8 cellular contexts compared by ENCODE assay signal in genomic region chr17:74859439-74860228, GRCh38. TPM values are rescaled to one million over a fixed set of nuclear protein-coding genes. Genes with fewer than 3 reads are reported as not detected.
DNase-seq lines count a peak whose midpoint lies in the region; ATAC-seq and TF ChIP-seq lines count a peak whose summit lies in the region.

Gene GRIN2C (minus strand): TSS chr17:74859885. CDS start chr17:74855092, 4,793 bp downstream.

- no peak within 1 kb of the TSS for H3K56ac ChIP-seq in IMR-90 (ENCODE audit: extremely low read depth, insufficient read depth, low read length)

- no peak within 1 kb of the TSS for H3K27ac Mint-ChIP-seq in activated naive CD8-positive, alpha-beta T cell treated with anti-CD3 and anti-CD28 coated beads for 36 hours
- H3K27ac Mint-ChIP-seq in memory B cell = no peak within 1 kb of the TSS

- H4K5ac ChIP-seq in IMR-90 (ENCODE audit: low read depth, low read length) = no peak within 1 kb of the TSS

- H3K4ac ChIP-seq in IMR-90 (ENCODE audit: low read depth, low read length) = no peak within 1 kb of the TSS

- dilution Hi-C loops in IMR-90 (cut with HindIII; ENCODE audit: low sequenced_read_pairs, unreplicated experiment) = no loop called here

- no peak within 1 kb of the TSS for H2BK20ac ChIP-seq in IMR-90 (ENCODE audit: low read depth, low read length)

- no peak within 1 kb of the TSS for H4K8ac ChIP-seq in IMR-90 (ENCODE audit: low read depth in 2 of 2, low read length in 2 of 2)

- intact Hi-C loops in IMR-90 (cut with micrococcal nuclease) = loop anchor here (10.0 kb wide), 1 partner anchor 485 kb away; no protein-coding TSS in a partner anchor

- H3K27me3 ChIP-seq in BE2C = peaks cover 40% of the 10 kb centered on the region
- peaks cover 66% of the 10 kb centered on the region for H3K27me3 ChIP-seq in IMR-90 (ENCODE audit: control insufficient read depth, insufficient read depth, low read length)

- H2AK9ac ChIP-seq in IMR-90 (replicated peaks; ENCODE audit: low read depth, low read length, poor library complexity) = no peak within 1 kb of the TSS

- ATAC-seq in IMR-90 (ENCODE audit: low read depth) (no peak), memory B cell (ENCODE audit: low read depth) (peak; percentile 44), HG03175 (IDR thresholded peaks at IDR 0.05; ENCODE audit: unreplicated experiment) (no peak), HG03280 (IDR thresholded peaks at IDR 0.05; ENCODE audit: unreplicated experiment) (no peak), HG03196 (IDR thresholded peaks at IDR 0.05; ENCODE audit: unreplicated experiment) (no peak)

- no peaks in the 10 kb centered on the region for H3K36me3 Mint-ChIP-seq in activated naive CD8-positive, alpha-beta T cell treated with anti-CD3 and anti-CD28 coated beads for 36 hours
- H3K36me3 Mint-ChIP-seq in memory B cell = peaks cover 2% of the 10 kb centered on the region

- peak within 1 kb of the TSS; percentile 40 for H3K4me3 Mint-ChIP-seq in activated naive CD8-positive, alpha-beta T cell treated with anti-CD3 and anti-CD28 coated beads for 36 hours
- H3K4me3 Mint-ChIP-seq in memory B cell = peak within 1 kb of the TSS; percentile 70

- no peaks in the 10 kb centered on the region for H3K9me3 Mint-ChIP-seq in activated naive CD8-positive, alpha-beta T cell treated with anti-CD3 and anti-CD28 coated beads for 36 hours
- no peaks in the 10 kb centered on the region for H3K9me3 Mint-ChIP-seq in memory B cell

- in situ Hi-C loops in IMR-90 (cut with MboI; ENCODE audit: low sequenced_read_pairs) = loop anchor here (25.0 kb wide), 1 partner anchor 647 kb away; the partner anchor contains the start of genes RPL38 and TTYH2

- no TSS peak for BruUV-seq in IMR-90 (replicated peaks; lab: Mats Ljungman, UMichigan)

- H3K4me3 ChIP-seq in BE2C (ENCODE audit: low read depth, low read length) (peak within 1 kb of the TSS; percentile 19; the same call in 1 of the 2 replicates), IMR-90 (ENCODE audit: insufficient read depth, low read depth, low read length) (peak within 1 kb of the TSS; percentile 28; the same call in 1 of the 2 replicates)

- TF ChIP-seq RAD21 in IMR-90 (IDR thresholded peaks at IDR 0.05; ENCODE audit: low read length) = no peak

- no peak within 1 kb of the TSS for H3K27ac ChIP-seq in IMR-90 (ENCODE audit: insufficient read depth, low read length)

- H3K4me1 ChIP-seq in BE2C (0 out of 2 replicates have a peak, but pooled peaks cover 6% of the 10 kb centered on the region), IMR-90 (ENCODE audit: control insufficient read depth, insufficient read depth, low read length) (no peaks in the 10 kb centered on the region; the same call in 1 of the 2 replicates)

- 0% methylated on average over 8 of the region's 72 CpGs; no CpG with 5 or more reads in 1 of the 2 experiments for WGBS in IMR-90 (ENCODE audit: extremely low coverage in 2 of 2, insufficient read length in 1 of 2), 2 experiments

- H3K9ac ChIP-seq in IMR-90 (ENCODE audit: low read depth, low read length) = no peak within 1 kb of the TSS

- H2BK120ac ChIP-seq in IMR-90 (ENCODE audit: low read depth, low read length) = no peak within 1 kb of the TSS

- DNase-seq in BE2C (peak; percentile 46), IMR-90 (no peak), memory B cell (ENCODE audit: low spot score in 2 of 2) (peak; percentile 39 to 59), cerebellar nuclear complex (lab: John Stamatoyannopoulos, UW) (no peak)
- DNase-seq in activated naive CD8-positive, alpha-beta T cell treated with anti-CD3 and anti-CD28 coated beads for 36 hours = peak; percentile 44

- H2BK15ac ChIP-seq in IMR-90 (ENCODE audit: low read depth, low read length) = no peak within 1 kb of the TSS

- no peak within 1 kb of the TSS for H3K23ac ChIP-seq in IMR-90 (ENCODE audit: low read depth, low read length)

- H3K9me3 ChIP-seq in BE2C (no peaks in the 10 kb centered on the region), IMR-90 (ENCODE audit: control insufficient read depth, insufficient read depth, low read length) (no peaks in the 10 kb centered on the region; the same call in 1 of the 2 replicates)

- no peak within 1 kb of the TSS for H2BK5ac ChIP-seq in IMR-90 (ENCODE audit: low read depth, low read length, poor library complexity, severe bottlenecking)

- H2AFZ ChIP-seq in IMR-90 (replicated peaks; ENCODE audit: low read length, poor library complexity) = no peak within 1 kb of the TSS

- H4K20me1 ChIP-seq in IMR-90 (ENCODE audit: insufficient read depth, low read length) = no peaks in the 10 kb centered on the region; the same call in 1 of the 2 replicates

- no peak within 1 kb of the TSS for H3K14ac ChIP-seq in IMR-90 (replicated peaks; ENCODE audit: low read depth, low read length)

- TF ChIP-seq POLR2A in IMR-90 (IDR thresholded peaks at IDR 0.05; ENCODE audit: low read depth, low read length) = no peak

- no peak within 1 kb of the TSS for H3K18ac ChIP-seq in IMR-90 (ENCODE audit: low read depth, low read length)

- H3K4me1 Mint-ChIP-seq in activated naive CD8-positive, alpha-beta T cell treated with anti-CD3 and anti-CD28 coated beads for 36 hours = peaks cover 10% of the 10 kb centered on the region
- peaks cover 5% of the 10 kb centered on the region for H3K4me1 Mint-ChIP-seq in memory B cell

- peaks cover 74% of the 10 kb centered on the region for H3K27me3 Mint-ChIP-seq in activated naive CD8-positive, alpha-beta T cell treated with anti-CD3 and anti-CD28 coated beads for 36 hours
- H3K27me3 Mint-ChIP-seq in memory B cell = peaks cover 28% of the 10 kb centered on the region

- TF ChIP-seq CTCF in BE2C (IDR thresholded peaks at IDR 0.05; ENCODE audit: low read depth, low read length) (0 out of 2 replicates have a peak, but pooled peaks have one; percentile 1), IMR-90 (conservative IDR thresholded peaks at IDR 0.05; ENCODE audit: low read depth, low read length) (peak; percentile 24; the same call in 1 of the 2 replicates)

- H3K36me3 ChIP-seq in BE2C (no peaks in the 10 kb centered on the region), IMR-90 (ENCODE audit: control insufficient read depth, insufficient read depth, low read length) (peaks cover 8% of the 10 kb centered on the region; the same call in 1 of the 2 replicates)

- no peaks in the 10 kb centered on the region for H3K79me1 ChIP-seq in IMR-90 (ENCODE audit: low read depth in 1 of 2, low read length in 2 of 2)

- no peak within 1 kb of the TSS for H4K91ac ChIP-seq in IMR-90 (ENCODE audit: insufficient read depth, low read depth, low read length)

- H3K9me1 ChIP-seq in IMR-90 (ENCODE audit: insufficient read depth, low read length) = no peaks in the 10 kb centered on the region

- no peak within 1 kb of the TSS for H2AK5ac ChIP-seq in IMR-90 (ENCODE audit: low read depth, low read length)

- POLR2A ChIA-PET in IMR-90 (lab: Charles Lee; ENCODE audit: unreplicated experiment) = no interaction called here

- CTCF ChIA-PET in IMR-90 (lab: Yijun Ruan, JAX) = interaction anchor here (0.6 to 1.2 kb wide), 2 partner anchors 58 to 69 kb away, joined by 3 read pairs; no protein-coding TSS in a partner anchor

- H3K4me2 ChIP-seq in IMR-90 (ENCODE audit: low read depth, low read length) = peak within 1 kb of the TSS; percentile 68; the same call in 1 of the 2 replicates

TF ChIP-seq in IMR-90, 13 proteins besides CTCF, POLR2A, EP300 and RAD21:
- TF ChIP-seq, protein P1, sequence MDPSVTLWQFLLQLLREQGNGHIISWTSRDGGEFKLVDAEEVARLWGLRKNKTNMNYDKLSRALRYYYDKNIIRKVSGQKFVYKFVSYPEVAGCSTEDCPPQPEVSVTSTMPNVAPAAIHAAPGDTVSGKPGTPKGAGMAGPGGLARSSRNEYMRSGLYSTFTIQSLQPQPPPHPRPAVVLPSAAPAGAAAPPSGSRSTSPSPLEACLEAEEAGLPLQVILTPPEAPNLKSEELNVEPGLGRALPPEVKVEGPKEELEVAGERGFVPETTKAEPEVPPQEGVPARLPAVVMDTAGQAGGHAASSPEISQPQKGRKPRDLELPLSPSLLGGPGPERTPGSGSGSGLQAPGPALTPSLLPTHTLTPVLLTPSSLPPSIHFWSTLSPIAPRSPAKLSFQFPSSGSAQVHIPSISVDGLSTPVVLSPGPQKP (IDR thresholded peaks at IDR 0.05; ENCODE audit: borderline replicate concordance, low read depth, low read length) = no peak
- TF ChIP-seq RCOR1 (IDR thresholded peaks at IDR 0.05; ENCODE audit: insufficient replicate concordance, low read length) = no peak
- no peak for TF ChIP-seq CEBPB (IDR thresholded peaks at IDR 0.05; ENCODE audit: low read depth, low read length)
- TF ChIP-seq MAZ (IDR thresholded peaks at IDR 0.05; ENCODE audit: borderline replicate concordance, low read depth, low read length) = no peak
- no peak for TF ChIP-seq BHLHE40 (IDR thresholded peaks at IDR 0.05; ENCODE audit: low read depth, low read length)
- TF ChIP-seq RFX5 (IDR thresholded peaks at IDR 0.05; ENCODE audit: low read depth, low read length) = no peak
- TF ChIP-seq MXI1 (IDR thresholded peaks at IDR 0.05; ENCODE audit: borderline replicate concordance, low read depth, low read length) = no peak
- TF ChIP-seq MAFK (IDR thresholded peaks at IDR 0.05; ENCODE audit: low read depth, low read length) = no peak
- no peak for TF ChIP-seq USF2 (IDR thresholded peaks at IDR 0.05; ENCODE audit: low read depth, low read length)
- no peak for TF ChIP-seq FOS (IDR thresholded peaks at IDR 0.05; ENCODE audit: low read depth, low read length)
- no peak for TF ChIP-seq CHD1 (IDR thresholded peaks at IDR 0.05; ENCODE audit: low read depth, low read length)
- no peak for TF ChIP-seq SMC3 (IDR thresholded peaks at IDR 0.05; ENCODE audit: low read depth, low read length)
- no peak for TF ChIP-seq NFE2L2 (IDR thresholded peaks at IDR 0.05; ENCODE audit: low read depth, low read length)

RNA-seq across cellular contexts. Expression of gene GRIN2C, which starts in this region (rescaled TPM):
- 0.11 TPM for polyA plus RNA-seq in BE2C (2012; ENCODE audit: insufficient read depth, insufficient read length, low read depth)
- not detected in 2 replicates for total RNA-seq in IMR-90 (2012; rRNA removed)
- polyA plus RNA-seq in IMR-90 (2012; rRNA removed) = 0.22 TPM in 1 of 2 replicates, not detected in the other
- not detected in 2 replicates for polyA plus RNA-seq in IMR-90 (2012; cell fraction: cytosol; rRNA removed)
- 0.16 and 0.69 TPM in 2 replicates for polyA plus RNA-seq in IMR-90 (2012; cell fraction: nucleus; rRNA removed; ENCODE audit: low replicate concordance)
- not detected for total RNA-seq in activated naive CD8-positive, alpha-beta T cell treated with anti-CD3 and anti-CD28 coated beads for 36 hours

Comparison
In these comparisons a context has a peak if more than half of its experiments do, and no peak if none do; other contexts are left out.
1. Peak in DNase-seq in activated naive CD8-positive, alpha-beta T cell treated with anti-CD3 and anti-CD28 coated beads for 36 hours; RNA of the gene not detected or under 1 TPM.
2. DNase-seq: peak in BE2C (single experiment) and memory B cell (2 of 2); none in IMR-90 (single experiment) and cerebellar nuclear complex (0 of 2).